In genomic region chr2:119158563-119159347, GRCh38 we compare ENCODE assay signal across 1 cellular context.
TF ChIP-seq lines count a peak whose summit lies in the region.

TSS of gene C1QL2 (minus strand) at chr2:119158751. CDS start at chr2:119158269, 482 bp downstream.

TF ChIP-seq in H1, 55 proteins besides CTCF, POLR2A, EP300 and RAD21 (continued from another document):
- TF ChIP-seq YY1 (IDR thresholded peaks at IDR 0.05; ENCODE audit: low read depth, low read length) (0 out of 2 replicates have a peak, but pooled peaks have one; percentile 7), TBP (IDR thresholded peaks at IDR 0.05; ENCODE audit: low read depth, low read length) (no peak), CHD2 (IDR thresholded peaks at IDR 0.05; ENCODE audit: low read length) (no peak), ZNF274 (IDR thresholded peaks at IDR 0.05; ENCODE audit: borderline replicate concordance, extremely low read depth, low read length) (no peak), BACH1 (IDR thresholded peaks at IDR 0.05; ENCODE audit: low read length) (no peak), JUN (IDR thresholded peaks at IDR 0.05; ENCODE audit: low read depth, low read length) (no peak), SP1 (IDR thresholded peaks at IDR 0.05; ENCODE audit: low read depth, low read length) (no peak), HDAC6 (IDR thresholded peaks at IDR 0.05; ENCODE audit: low read depth, low read length) (no peak), SAP30 (IDR thresholded peaks at IDR 0.05; ENCODE audit: insufficient read depth, insufficient replicate concordance, low read length) (no peak), RBBP5 (IDR thresholded peaks at IDR 0.05; ENCODE audit: borderline replicate concordance, low read depth, low read length) (0 out of 2 replicates have a peak, but pooled peaks have one; percentile 27), NANOG (IDR thresholded peaks at IDR 0.05; ENCODE audit: insufficient read depth, low read depth, low read length, poor library complexity, severe bottlenecking) (no peak), CTBP2 (IDR thresholded peaks at IDR 0.05; ENCODE audit: borderline replicate concordance, insufficient read depth, insufficient read length, low read length) (no peak), SP4 (IDR thresholded peaks at IDR 0.05; ENCODE audit: low read length) (no peak), CBX8 (IDR thresholded peaks at IDR 0.05; ENCODE audit: borderline replicate concordance, low read depth, low read length) (no peak), TAF1 (IDR thresholded peaks at IDR 0.05; ENCODE audit: low read depth, low read length) (no peak), CEBPB (IDR thresholded peaks at IDR 0.05; ENCODE audit: low read depth, low read length) (no peak), TEAD4 (IDR thresholded peaks at IDR 0.05; ENCODE audit: low read depth, low read length) (no peak), GTF2F1 (IDR thresholded peaks at IDR 0.05; ENCODE audit: borderline replicate concordance, low read depth, low read length) (no peak), NRF1 (IDR thresholded peaks at IDR 0.05; ENCODE audit: low read depth, low read length) (no peak), JUND (IDR thresholded peaks at IDR 0.05; ENCODE audit: low read length) (no peak), E2F6 (IDR thresholded peaks at IDR 0.05) (peak; percentile 45; the same call in 1 of the 2 replicates), CHD7 (IDR thresholded peaks at IDR 0.05; ENCODE audit: insufficient replicate concordance, low read length) (no peak), PHF8 (conservative IDR thresholded peaks at IDR 0.05; ENCODE audit: low read depth, low read length) (no peak), CBX5 (IDR thresholded peaks at IDR 0.05; ENCODE audit: low read depth, low read length) (no peak), SIN3A (conservative IDR thresholded peaks at IDR 0.05 in 1 of 2, IDR thresholded peaks at IDR 0.05 in 1 of 2; ENCODE audit: low read depth in 1 of 2, low read length in 2 of 2) (0 out of 4 replicates have a peak, but pooled peaks of 1 of the 2 experiments have one; percentile 36), CHD1 (IDR thresholded peaks at IDR 0.05; ENCODE audit: low read depth, low read length) (no peak), ASH2L (IDR thresholded peaks at IDR 0.05; ENCODE audit: low read length) (peak; percentile 64), BRCA1 (IDR thresholded peaks at IDR 0.05; ENCODE audit: low read depth, low read length) (no peak), HDAC2 (IDR thresholded peaks at IDR 0.05; ENCODE audit: borderline replicate concordance in 1 of 2, low read depth in 2 of 2, low read length in 2 of 2) (no peak), TAF7 (optimal IDR thresholded peaks at IDR 0.05; ENCODE audit: borderline replicate concordance, low read depth, low read length) (no peak), USF2 (IDR thresholded peaks at IDR 0.05; ENCODE audit: low read length) (no peak), POLR2AphosphoS5 (IDR thresholded peaks at IDR 0.05; ENCODE audit: low read depth, low read length) (no peak), SUZ12 (IDR thresholded peaks at IDR 0.05; ENCODE audit: low read length) (peak; percentile 65), MAX (IDR thresholded peaks at IDR 0.05) (peak; percentile 70), RXRA (IDR thresholded peaks at IDR 0.05; ENCODE audit: insufficient read depth, low read depth, low read length) (no peak), ATF2 (IDR thresholded peaks at IDR 0.05; ENCODE audit: low read length) (no peak), EGR1 (IDR thresholded peaks at IDR 0.05; ENCODE audit: borderline replicate concordance, low read depth, low read length) (no peak), BCL11A (IDR thresholded peaks at IDR 0.05; ENCODE audit: low read depth in 2 of 2, low read length in 2 of 2) (no peak), RNF2 (IDR thresholded peaks at IDR 0.05; ENCODE audit: borderline replicate concordance, low read depth, low read length, missing control alignments, poor library complexity, severe bottlenecking) (peak; percentile 34), KDM1A (IDR thresholded peaks at IDR 0.05; ENCODE audit: borderline replicate concordance, low read length) (no peak), SIX5 (IDR thresholded peaks at IDR 0.05; ENCODE audit: low read depth, low read length) (no peak), FOSL1 (IDR thresholded peaks at IDR 0.05; ENCODE audit: insufficient read depth, low read depth, low read length) (no peak), SRF (IDR thresholded peaks at IDR 0.05; ENCODE audit: low read depth, low read length) (no peak), KDM5A (IDR thresholded peaks at IDR 0.05; ENCODE audit: low read length) (no peak), MAFK (IDR thresholded peaks at IDR 0.05; ENCODE audit: low read depth, low read length) (no peak), EZH2 (IDR thresholded peaks at IDR 0.05; ENCODE audit: low read depth, low read length, severe bottlenecking) (peak; percentile 80), SIRT6 (IDR thresholded peaks at IDR 0.05; ENCODE audit: low read length) (no peak)
